ENCODE assay signal across 12 cellular contexts in the genomic region with DNA sequence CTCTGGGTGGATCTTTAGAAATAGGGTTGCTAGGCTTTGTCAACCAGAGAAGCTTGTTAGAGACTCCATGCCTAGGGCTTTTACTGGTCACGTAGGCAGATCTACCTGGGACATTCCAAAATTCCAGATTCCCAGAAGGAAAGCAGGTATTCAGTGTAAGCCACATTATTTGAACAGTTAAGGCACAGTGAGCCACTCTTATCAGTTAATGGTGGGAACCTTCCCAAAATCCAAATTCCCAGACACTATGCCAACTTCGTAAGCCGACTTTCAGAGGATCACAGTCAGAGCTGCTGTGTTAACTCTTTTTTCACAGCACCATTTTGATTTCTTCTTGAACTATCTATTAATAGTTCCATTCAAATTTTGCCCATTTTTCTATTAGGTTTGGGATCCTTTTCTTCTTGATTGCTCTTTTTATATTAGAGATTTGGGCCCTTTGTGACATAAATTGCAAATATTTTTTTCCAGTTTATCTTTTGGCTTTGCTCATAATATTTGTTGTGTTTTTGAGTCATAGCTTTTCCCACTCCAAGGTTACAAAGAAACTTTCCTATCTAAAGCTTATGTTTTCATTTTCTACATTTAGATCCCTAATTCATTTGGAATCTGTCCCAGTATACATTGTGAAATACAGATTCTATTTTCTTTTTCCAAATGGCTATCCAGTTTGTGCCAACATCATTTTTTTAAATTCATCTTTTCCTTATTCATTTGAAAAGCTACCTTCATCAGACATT.
DNase-seq lines count a peak whose midpoint lies in the region; ATAC-seq, FAIRE-seq and TF ChIP-seq lines count a peak whose summit lies in the region.
"Had no signal": no experiment of that assay in that cellular context is flagged by ENCODE, and none has a peak within 500 bp of the region (broad histone marks: within the 10 kb centered on the region; RNA-seq: fewer than 3 reads in every experiment).

No MANE protein-coding gene starts in this region.

- H3K4me3 ChIP-seq in body of pancreas, result no peak overlapping the region
- no peak overlapping the region for H3K4me3 ChIP-seq in suprapubic skin
- no peak overlapping the region for H3K4me3 ChIP-seq in small intestine (ENCODE audit: low read depth in 1 of 2, low read length in 2 of 2)

- ATAC-seq in body of pancreas, result peak; percentile 67
- ATAC-seq: HCT116; naive thymus-derived CD8-positive, alpha-beta T cell; sciatic nerve had no signal

- no peaks in the 10 kb centered on the region for H3K4me1 Mint-ChIP-seq in activated T-cell treated with anti-CD3 and anti-CD28 coated beads, Interleukin-2, amount 50 U/mL, for 24 hours (ENCODE audit: low read depth)

- no peaks in the 10 kb centered on the region for H3K36me3 ChIP-seq in body of pancreas (replicated peaks in 1 of 2; ENCODE audit: insufficient read depth in 1 of 2, low read depth in 2 of 2)
- peaks cover 5% of the 10 kb centered on the region for H3K36me3 ChIP-seq in suprapubic skin
- peaks cover 0 to 1% of the 10 kb centered on the region in 2 donors for H3K36me3 ChIP-seq in small intestine (ENCODE audit: control insufficient read depth in 2 of 2, insufficient read depth in 2 of 2, low read length in 2 of 2)

- intact Hi-C loops in body of pancreas (cut with DNase I), result loop anchor here (10.0 kb wide), 1 partner anchor 122 kb away; no protein-coding TSS in a partner anchor

- H3K27ac ChIP-seq in body of pancreas (peak overlapping the region; percentile 61 to 88 (median 75)), suprapubic skin (peak overlapping the region; percentile 54), small intestine (ENCODE audit: low read depth in 1 of 2, low read length in 1 of 2) (no peak overlapping the region)

- 16 to 22% methylated on average over 3 of the region's 3 CpGs for WGBS in body of pancreas, 2 donors
- 38% methylated on average over 3 of the region's 3 CpGs for WGBS in suprapubic skin
- WGBS in small intestine, 3 donors, result 71 to 89% (median 81%) methylated on average over 3 of the region's 3 CpGs

- FAIRE-seq in small intestine (lab: Jason Lieb, UNC), result no peak

- no peak for TF ChIP-seq EP300 in suprapubic skin (IDR thresholded peaks at IDR 0.05)

- H3K27ac Mint-ChIP-seq in activated T-cell treated with anti-CD3 and anti-CD28 coated beads, Interleukin-2, amount 50 U/mL, for 24 hours, result no peak overlapping the region
- H3K27ac Mint-ChIP-seq: activated naive CD4-positive, alpha-beta T cell treated with anti-CD3 and anti-CD28 coated beads for 36 hours; naive thymus-derived CD8-positive, alpha-beta T cell had no signal

- H3K9me3 ChIP-seq in body of pancreas (no peaks in the 10 kb centered on the region), suprapubic skin (no peaks in the 10 kb centered on the region), small intestine (ENCODE audit: control insufficient read depth, low read depth) (no peaks in the 10 kb centered on the region)

- H3K9me3 Mint-ChIP-seq in activated T-cell treated with anti-CD3 and anti-CD28 coated beads, Interleukin-2, amount 50 U/mL, for 24 hours, result no peaks in the 10 kb centered on the region
- H3K9me3 Mint-ChIP-seq: activated naive CD4-positive, alpha-beta T cell treated with anti-CD3 and anti-CD28 coated beads for 36 hours; naive thymus-derived CD8-positive, alpha-beta T cell had no signal

- TF ChIP-seq POLR2A in body of pancreas (IDR thresholded peaks at IDR 0.05) (no peak), suprapubic skin (IDR thresholded peaks at IDR 0.05) (no peak)

- peaks cover 23% of the 10 kb centered on the region for H3K36me3 Mint-ChIP-seq in activated T-cell treated with anti-CD3 and anti-CD28 coated beads, Interleukin-2, amount 50 U/mL, for 24 hours (ENCODE audit: low read depth)

- no peak overlapping the region for H3K4me3 Mint-ChIP-seq in activated T-cell treated with anti-CD3 and anti-CD28 coated beads, Interleukin-2, amount 50 U/mL, for 24 hours
- H3K4me3 Mint-ChIP-seq: activated naive CD4-positive, alpha-beta T cell treated with anti-CD3 and anti-CD28 coated beads for 36 hours; naive thymus-derived CD8-positive, alpha-beta T cell had no signal

- TF ChIP-seq CTCF in body of pancreas (IDR thresholded peaks at IDR 0.05) (no peak), suprapubic skin (IDR thresholded peaks at IDR 0.05) (no peak)

- H3K4me1 ChIP-seq in body of pancreas, result peaks cover 72% of the 10 kb centered on the region
- peaks cover 50% of the 10 kb centered on the region for H3K4me1 ChIP-seq in suprapubic skin
- peaks cover 12% of the 10 kb centered on the region in 2 donors for H3K4me1 ChIP-seq in small intestine (ENCODE audit: control insufficient read depth in 2 of 2, insufficient read depth in 1 of 2, low read depth in 1 of 2, low read length in 1 of 2)

- no peaks in the 10 kb centered on the region for H3K27me3 ChIP-seq in body of pancreas
- H3K27me3 ChIP-seq in suprapubic skin, result no peaks in the 10 kb centered on the region
- no peaks in the 10 kb centered on the region for H3K27me3 ChIP-seq in small intestine (ENCODE audit: control insufficient read depth in 2 of 2, insufficient read depth in 2 of 2, low read length in 2 of 2)

- H3K27me3 Mint-ChIP-seq in activated T-cell treated with anti-CD3 and anti-CD28 coated beads, Interleukin-2, amount 50 U/mL, for 24 hours, result no peaks in the 10 kb centered on the region
- H3K27me3 Mint-ChIP-seq: naive thymus-derived CD8-positive, alpha-beta T cell had no signal

- peak; percentile 30 for DNase-seq in M059J (ENCODE audit: low read depth)
- DNase-seq in body of pancreas, result peak in 1 of 4 donors; percentile 56
- peak; percentile 39 for DNase-seq in hepatic stellate cell (ENCODE audit: low spot score)
- no peak for DNase-seq in suprapubic skin (ENCODE audit: low spot score in 2 of 2)
- DNase-seq in activated T-cell treated with anti-CD3 and anti-CD28 coated beads, Interleukin-2, amount 50 U/mL, for 24 hours, result no peak
- DNase-seq in SKM-1 treated with dmso at 0.1 percent for 144 hours (lab: John Stamatoyannopoulos, UW; ENCODE audit: unreplicated experiment), result no peak
- DNase-seq in small intestine, result no peak
- DNase-seq: activated naive CD4-positive, alpha-beta T cell treated with anti-CD3 and anti-CD28 coated beads for 36 hours; left cardiac atrium; naive thymus-derived CD8-positive, alpha-beta T cell had no signal

Comparison
In these comparisons a context has a peak if more than half of its experiments do, and no peak if none do; other contexts are left out.
1. DNase-seq: peak in M059J (single experiment) and hepatic stellate cell (single experiment); none in suprapubic skin (0 of 2), activated T-cell treated with anti-CD3 and anti-CD28 coated beads, Interleukin-2, amount 50 U/mL, for 24 hours (single experiment), SKM-1 treated with dmso at 0.1 percent for 144 hours (single experiment) and small intestine (single experiment).
2. H3K27ac ChIP-seq: peak in body of pancreas (4 of 4) and suprapubic skin (single experiment); none in small intestine (0 of 2).